ENCODE assay signal across 2 cellular contexts in the genomic region with DNA sequence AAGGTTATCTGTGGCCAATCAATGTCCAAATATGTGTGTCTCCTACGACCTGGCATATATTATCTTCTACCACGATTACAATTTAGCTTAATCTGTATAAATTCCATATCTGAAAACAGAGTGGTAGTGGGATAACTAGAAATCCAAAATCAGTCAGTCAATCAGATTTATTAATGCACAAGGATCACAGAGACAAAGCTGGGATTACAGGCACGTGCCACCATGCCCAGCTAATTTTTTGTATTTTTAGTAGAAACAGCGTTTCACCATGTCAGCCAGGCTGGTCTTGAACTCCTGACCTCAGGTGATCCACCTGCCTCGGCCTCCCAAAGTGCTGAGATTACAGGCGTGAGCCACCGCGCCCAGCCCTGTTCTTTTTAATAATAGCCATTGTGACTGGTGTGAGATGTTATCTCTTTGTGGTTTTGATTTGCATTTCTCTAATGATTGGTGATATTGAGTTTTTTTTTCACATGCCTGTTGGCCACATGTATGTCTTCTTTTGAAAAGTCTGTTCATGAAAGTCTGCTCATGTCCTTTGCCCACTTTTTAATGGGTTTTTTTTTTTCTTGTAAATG. TPM values are rescaled to one million over a fixed set of nuclear protein-coding genes. Genes with fewer than 3 reads are reported as not detected.
"Had no signal": no experiment of that assay in that cellular context is flagged by ENCODE, and none has a peak within 500 bp of the region (broad histone marks: within the 10 kb centered on the region; RNA-seq: fewer than 3 reads in every experiment).

No MANE protein-coding gene starts in this region.

RNA-seq across cellular contexts. Expression of gene C11orf97, which starts 43.6 kb away (rescaled TPM):
- polyA plus RNA-seq: HepG2, IMR-90 had no signal
